ENCODE assay signal across 20 cellular contexts in genomic region chr6:143950874-143951273, GRCh38.
"Had no signal": no experiment of that assay in that cellular context is flagged by ENCODE, and none has a peak within 500 bp of the region (broad histone marks: within the 10 kb centered on the region; RNA-seq: fewer than 3 reads in every experiment).

No MANE protein-coding gene starts in this region.

- H3K36me3 ChIP-seq: MG63, SJSA1 had no signal

- H3K4me3 ChIP-seq: MG63, SJSA1, SK-N-MC had no signal

- H3K27ac ChIP-seq: SJSA1, SK-N-MC had no signal

- DNase-seq: KBM-7, MG63, NCI-H1092 treated with DMSO at 0.1 percent for 48 hours, NCI-H1436, NCI-H187, NCI-H2029, NCI-H2081 treated with DMSO at 0.1 percent for 48 hours, NCI-H2171, NCI-H226, NCI-H446, NCI-H510A, NCI-H524 treated with DMSO at 0.1 percent for 48 hours, NCI-H69, NCI-H774, Right ventricle myocardium superior, RPMI8226, SIG-M5 had no signal

- H3K27me3 ChIP-seq: MG63, SJSA1 had no signal

- H3K9me3 ChIP-seq: MG63, SJSA1 had no signal

- FAIRE-seq: RCC 7860 had no signal
